Comparison of ENCODE assay signal across 11 cellular contexts in genomic region chr5:18761801-18762200, GRCh38.
A peak's percentile ranks its signal among the peaks of the same experiment; 100 is the strongest.
DNase-seq lines count a peak whose midpoint lies in the region; ATAC-seq lines count a peak whose summit lies in the region.
"Had no signal": no experiment of that assay in that cellular context is flagged by ENCODE, and none has a peak within 500 bp of the region (broad histone marks: within the 10 kb centered on the region; RNA-seq: fewer than 3 reads in every experiment).

No MANE protein-coding gene starts in this region.

- intact Hi-C loops in left colon (cut with DNase I, micrococcal nuclease), result no loop called here

- in situ Hi-C loops in SK-MEL-5 (cut with HindIII; ENCODE audit: low pct_unique_long_range_greater_than_20kb, low sequenced_read_pairs), result no loop called here

- ATAC-seq in GM19452 (IDR thresholded peaks at IDR 0.05; ENCODE audit: unreplicated experiment) (peak; percentile 75), HG03097 (IDR thresholded peaks at IDR 0.05; ENCODE audit: low FRiP score, unreplicated experiment) (peak; percentile 69), left colon (no peak)

- DNase-seq in DMS53 (lab: John Stamatoyannopoulos, UW), result peak; percentile 48
- peak; percentile 35 for DNase-seq in SK-MEL-5 (ENCODE audit: low read depth, low spot score)
- DNase-seq in NCI-H187 treated with DMSO at 0.1 percent for 48 hours (lab: John Stamatoyannopoulos, UW), result no peak
- no peak for DNase-seq in left colon
- DNase-seq in DMS114 treated with DMSO at 0.1 percent for 48 hours (lab: John Stamatoyannopoulos, UW; ENCODE audit: unreplicated experiment), result no peak
- DNase-seq in RPMI8226, result no peak
- DNase-seq: CD4-positive, alpha-beta memory T cell; GOT3; NCI-H2029 treated with DMSO at 0.1 percent for 48 hours had no signal

Comparison
In these comparisons a context has a peak if more than half of its experiments do, and no peak if none do; other contexts are left out.
1. DNase-seq: peak in DMS53 (single experiment) and SK-MEL-5 (single experiment); none in NCI-H187 treated with DMSO at 0.1 percent for 48 hours (single experiment), left colon (0 of 2), DMS114 treated with DMSO at 0.1 percent for 48 hours (single experiment) and RPMI8226 (single experiment).